In genomic region chr14:56579345-56580316, GRCh38 we compare ENCODE assay signal across 1 cellular context.
TF ChIP-seq lines count a peak whose summit lies in the region.

TSS of gene TMEM260 (plus strand) at chr14:56579798. CDS start at chr14:56579915, 117 bp downstream.

TF ChIP-seq in HepG2, 621 proteins besides CTCF, POLR2A, EP300 and RAD21 (continued from another document and continues in another):
- TF ChIP-seq, protein P1, sequence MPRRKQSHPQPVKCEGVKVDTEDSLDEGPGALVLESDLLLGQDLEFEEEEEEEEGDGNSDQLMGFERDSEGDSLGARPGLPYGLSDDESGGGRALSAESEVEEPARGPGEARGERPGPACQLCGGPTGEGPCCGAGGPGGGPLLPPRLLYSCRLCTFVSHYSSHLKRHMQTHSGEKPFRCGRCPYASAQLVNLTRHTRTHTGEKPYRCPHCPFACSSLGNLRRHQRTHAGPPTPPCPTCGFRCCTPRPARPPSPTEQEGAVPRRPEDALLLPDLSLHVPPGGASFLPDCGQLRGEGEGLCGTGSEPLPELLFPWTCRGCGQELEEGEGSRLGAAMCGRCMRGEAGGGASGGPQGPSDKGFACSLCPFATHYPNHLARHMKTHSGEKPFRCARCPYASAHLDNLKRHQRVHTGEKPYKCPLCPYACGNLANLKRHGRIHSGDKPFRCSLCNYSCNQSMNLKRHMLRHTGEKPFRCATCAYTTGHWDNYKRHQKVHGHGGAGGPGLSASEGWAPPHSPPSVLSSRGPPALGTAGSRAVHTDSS (CRISPR knock-in tag; conservative IDR thresholded peaks at IDR 0.05) = no peak
- peak; percentile 66; the same call in 1 of the 2 replicates for TF ChIP-seq PAWR (CRISPR knock-in tag; IDR thresholded peaks at IDR 0.05; ENCODE audit: borderline replicate concordance)
- no peak for TF ChIP-seq TOPORS (CRISPR knock-in tag; IDR thresholded peaks at IDR 0.05)
- peak; percentile 63 for TF ChIP-seq ARNTL (CRISPR knock-in tag; IDR thresholded peaks at IDR 0.05)
- TF ChIP-seq, protein P2, sequence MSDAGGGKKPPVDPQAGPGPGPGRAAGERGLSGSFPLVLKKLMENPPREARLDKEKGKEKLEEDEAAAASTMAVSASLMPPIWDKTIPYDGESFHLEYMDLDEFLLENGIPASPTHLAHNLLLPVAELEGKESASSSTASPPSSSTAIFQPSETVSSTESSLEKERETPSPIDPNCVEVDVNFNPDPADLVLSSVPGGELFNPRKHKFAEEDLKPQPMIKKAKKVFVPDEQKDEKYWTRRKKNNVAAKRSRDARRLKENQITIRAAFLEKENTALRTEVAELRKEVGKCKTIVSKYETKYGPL (CRISPR knock-in tag; IDR thresholded peaks at IDR 0.05) = no peak
- no peak for TF ChIP-seq E2F2 (CRISPR knock-in tag; IDR thresholded peaks at IDR 0.05; ENCODE audit: borderline replicate concordance)
- TF ChIP-seq ZNF547 (CRISPR knock-in tag; IDR thresholded peaks at IDR 0.05) = no peak
- TF ChIP-seq CAMTA2 (CRISPR knock-in tag; IDR thresholded peaks at IDR 0.05; ENCODE audit: borderline replicate concordance) = no peak
- no peak for TF ChIP-seq ZNF792 (CRISPR knock-in tag; IDR thresholded peaks at IDR 0.05)
- no peak for TF ChIP-seq RELA (CRISPR knock-in tag; IDR thresholded peaks at IDR 0.05)
- no peak for TF ChIP-seq FOXJ3 (CRISPR knock-in tag; IDR thresholded peaks at IDR 0.05; ENCODE audit: borderline replicate concordance)
- TF ChIP-seq, protein P3, sequence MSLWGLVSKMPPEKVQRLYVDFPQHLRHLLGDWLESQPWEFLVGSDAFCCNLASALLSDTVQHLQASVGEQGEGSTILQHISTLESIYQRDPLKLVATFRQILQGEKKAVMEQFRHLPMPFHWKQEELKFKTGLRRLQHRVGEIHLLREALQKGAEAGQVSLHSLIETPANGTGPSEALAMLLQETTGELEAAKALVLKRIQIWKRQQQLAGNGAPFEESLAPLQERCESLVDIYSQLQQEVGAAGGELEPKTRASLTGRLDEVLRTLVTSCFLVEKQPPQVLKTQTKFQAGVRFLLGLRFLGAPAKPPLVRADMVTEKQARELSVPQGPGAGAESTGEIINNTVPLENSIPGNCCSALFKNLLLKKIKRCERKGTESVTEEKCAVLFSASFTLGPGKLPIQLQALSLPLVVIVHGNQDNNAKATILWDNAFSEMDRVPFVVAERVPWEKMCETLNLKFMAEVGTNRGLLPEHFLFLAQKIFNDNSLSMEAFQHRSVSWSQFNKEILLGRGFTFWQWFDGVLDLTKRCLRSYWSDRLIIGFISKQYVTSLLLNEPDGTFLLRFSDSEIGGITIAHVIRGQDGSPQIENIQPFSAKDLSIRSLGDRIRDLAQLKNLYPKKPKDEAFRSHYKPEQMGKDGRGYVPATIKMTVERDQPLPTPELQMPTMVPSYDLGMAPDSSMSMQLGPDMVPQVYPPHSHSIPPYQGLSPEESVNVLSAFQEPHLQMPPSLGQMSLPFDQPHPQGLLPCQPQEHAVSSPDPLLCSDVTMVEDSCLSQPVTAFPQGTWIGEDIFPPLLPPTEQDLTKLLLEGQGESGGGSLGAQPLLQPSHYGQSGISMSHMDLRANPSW (CRISPR knock-in tag; IDR thresholded peaks at IDR 0.05; ENCODE audit: borderline replicate concordance) = no peak
- no peak; the same call in 1 of the 2 replicates for TF ChIP-seq ZFAT (CRISPR knock-in tag; conservative IDR thresholded peaks at IDR 0.05)
- TF ChIP-seq, protein P4, sequence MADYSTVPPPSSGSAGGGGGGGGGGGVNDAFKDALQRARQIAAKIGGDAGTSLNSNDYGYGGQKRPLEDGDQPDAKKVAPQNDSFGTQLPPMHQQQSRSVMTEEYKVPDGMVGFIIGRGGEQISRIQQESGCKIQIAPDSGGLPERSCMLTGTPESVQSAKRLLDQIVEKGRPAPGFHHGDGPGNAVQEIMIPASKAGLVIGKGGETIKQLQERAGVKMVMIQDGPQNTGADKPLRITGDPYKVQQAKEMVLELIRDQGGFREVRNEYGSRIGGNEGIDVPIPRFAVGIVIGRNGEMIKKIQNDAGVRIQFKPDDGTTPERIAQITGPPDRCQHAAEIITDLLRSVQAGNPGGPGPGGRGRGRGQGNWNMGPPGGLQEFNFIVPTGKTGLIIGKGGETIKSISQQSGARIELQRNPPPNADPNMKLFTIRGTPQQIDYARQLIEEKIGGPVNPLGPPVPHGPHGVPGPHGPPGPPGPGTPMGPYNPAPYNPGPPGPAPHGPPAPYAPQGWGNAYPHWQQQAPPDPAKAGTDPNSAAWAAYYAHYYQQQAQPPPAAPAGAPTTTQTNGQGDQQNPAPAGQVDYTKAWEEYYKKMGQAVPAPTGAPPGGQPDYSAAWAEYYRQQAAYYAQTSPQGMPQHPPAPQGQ (CRISPR knock-in tag; IDR thresholded peaks at IDR 0.05; ENCODE audit: borderline replicate concordance) = no peak
- TF ChIP-seq HHEX (CRISPR knock-in tag; IDR thresholded peaks at IDR 0.05) = no peak
- peak; percentile 27 for TF ChIP-seq CBX1 (IDR thresholded peaks at IDR 0.05; ENCODE audit: low read depth)
- no peak for TF ChIP-seq ZNF235 (CRISPR knock-in tag; IDR thresholded peaks at IDR 0.05; ENCODE audit: borderline replicate concordance)
- TF ChIP-seq RBAK (CRISPR knock-in tag; IDR thresholded peaks at IDR 0.05) = no peak
- peak; percentile 73 for TF ChIP-seq ZNF687 (CRISPR knock-in tag; IDR thresholded peaks at IDR 0.05)
- TF ChIP-seq ZNF484 (CRISPR knock-in tag; IDR thresholded peaks at IDR 0.05; ENCODE audit: borderline replicate concordance, low read depth) = no peak
- TF ChIP-seq IRF1 (CRISPR knock-in tag; IDR thresholded peaks at IDR 0.05; ENCODE audit: low read depth) = no peak
- TF ChIP-seq ZNF567 (CRISPR knock-in tag; IDR thresholded peaks at IDR 0.05; ENCODE audit: borderline replicate concordance) = 0 out of 2 replicates have a peak, but pooled peaks have one; percentile 23
- no peak; the same call in 1 of the 2 replicates for TF ChIP-seq THRA (CRISPR knock-in tag; IDR thresholded peaks at IDR 0.05; ENCODE audit: borderline replicate concordance)
- TF ChIP-seq KMT2A (CRISPR knock-in tag; IDR thresholded peaks at IDR 0.05) = peak; percentile 88; the same call in 1 of the 2 replicates
- no peak for TF ChIP-seq ZNF101 (CRISPR knock-in tag; IDR thresholded peaks at IDR 0.05; ENCODE audit: borderline replicate concordance, low read depth)
- TF ChIP-seq, protein P5, sequence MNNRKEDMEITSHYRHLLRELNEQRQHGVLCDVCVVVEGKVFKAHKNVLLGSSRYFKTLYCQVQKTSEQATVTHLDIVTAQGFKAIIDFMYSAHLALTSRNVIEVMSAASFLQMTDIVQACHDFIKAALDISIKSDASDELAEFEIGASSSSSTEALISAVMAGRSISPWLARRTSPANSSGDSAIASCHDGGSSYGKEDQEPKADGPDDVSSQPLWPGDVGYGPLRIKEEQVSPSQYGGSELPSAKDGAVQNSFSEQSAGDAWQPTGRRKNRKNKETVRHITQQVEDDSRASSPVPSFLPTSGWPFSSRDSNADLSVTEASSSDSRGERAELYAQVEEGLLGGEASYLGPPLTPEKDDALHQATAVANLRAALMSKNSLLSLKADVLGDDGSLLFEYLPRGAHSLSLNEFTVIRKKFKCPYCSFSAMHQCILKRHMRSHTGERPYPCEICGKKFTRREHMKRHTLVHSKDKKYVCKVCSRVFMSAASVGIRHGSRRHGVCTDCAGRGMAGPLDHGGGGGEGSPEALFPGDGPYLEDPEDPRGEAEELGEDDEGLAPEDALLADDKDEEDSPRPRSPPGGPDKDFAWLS (CRISPR knock-in tag; IDR thresholded peaks at IDR 0.05; ENCODE audit: borderline replicate concordance) = no peak
- TF ChIP-seq, protein P6, sequence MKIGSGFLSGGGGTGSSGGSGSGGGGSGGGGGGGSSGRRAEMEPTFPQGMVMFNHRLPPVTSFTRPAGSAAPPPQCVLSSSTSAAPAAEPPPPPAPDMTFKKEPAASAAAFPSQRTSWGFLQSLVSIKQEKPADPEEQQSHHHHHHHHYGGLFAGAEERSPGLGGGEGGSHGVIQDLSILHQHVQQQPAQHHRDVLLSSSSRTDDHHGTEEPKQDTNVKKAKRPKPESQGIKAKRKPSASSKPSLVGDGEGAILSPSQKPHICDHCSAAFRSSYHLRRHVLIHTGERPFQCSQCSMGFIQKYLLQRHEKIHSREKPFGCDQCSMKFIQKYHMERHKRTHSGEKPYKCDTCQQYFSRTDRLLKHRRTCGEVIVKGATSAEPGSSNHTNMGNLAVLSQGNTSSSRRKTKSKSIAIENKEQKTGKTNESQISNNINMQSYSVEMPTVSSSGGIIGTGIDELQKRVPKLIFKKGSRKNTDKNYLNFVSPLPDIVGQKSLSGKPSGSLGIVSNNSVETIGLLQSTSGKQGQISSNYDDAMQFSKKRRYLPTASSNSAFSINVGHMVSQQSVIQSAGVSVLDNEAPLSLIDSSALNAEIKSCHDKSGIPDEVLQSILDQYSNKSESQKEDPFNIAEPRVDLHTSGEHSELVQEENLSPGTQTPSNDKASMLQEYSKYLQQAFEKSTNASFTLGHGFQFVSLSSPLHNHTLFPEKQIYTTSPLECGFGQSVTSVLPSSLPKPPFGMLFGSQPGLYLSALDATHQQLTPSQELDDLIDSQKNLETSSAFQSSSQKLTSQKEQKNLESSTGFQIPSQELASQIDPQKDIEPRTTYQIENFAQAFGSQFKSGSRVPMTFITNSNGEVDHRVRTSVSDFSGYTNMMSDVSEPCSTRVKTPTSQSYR (CRISPR knock-in tag; IDR thresholded peaks at IDR 0.05; ENCODE audit: borderline replicate concordance) = no peak
- TF ChIP-seq, protein P7, sequence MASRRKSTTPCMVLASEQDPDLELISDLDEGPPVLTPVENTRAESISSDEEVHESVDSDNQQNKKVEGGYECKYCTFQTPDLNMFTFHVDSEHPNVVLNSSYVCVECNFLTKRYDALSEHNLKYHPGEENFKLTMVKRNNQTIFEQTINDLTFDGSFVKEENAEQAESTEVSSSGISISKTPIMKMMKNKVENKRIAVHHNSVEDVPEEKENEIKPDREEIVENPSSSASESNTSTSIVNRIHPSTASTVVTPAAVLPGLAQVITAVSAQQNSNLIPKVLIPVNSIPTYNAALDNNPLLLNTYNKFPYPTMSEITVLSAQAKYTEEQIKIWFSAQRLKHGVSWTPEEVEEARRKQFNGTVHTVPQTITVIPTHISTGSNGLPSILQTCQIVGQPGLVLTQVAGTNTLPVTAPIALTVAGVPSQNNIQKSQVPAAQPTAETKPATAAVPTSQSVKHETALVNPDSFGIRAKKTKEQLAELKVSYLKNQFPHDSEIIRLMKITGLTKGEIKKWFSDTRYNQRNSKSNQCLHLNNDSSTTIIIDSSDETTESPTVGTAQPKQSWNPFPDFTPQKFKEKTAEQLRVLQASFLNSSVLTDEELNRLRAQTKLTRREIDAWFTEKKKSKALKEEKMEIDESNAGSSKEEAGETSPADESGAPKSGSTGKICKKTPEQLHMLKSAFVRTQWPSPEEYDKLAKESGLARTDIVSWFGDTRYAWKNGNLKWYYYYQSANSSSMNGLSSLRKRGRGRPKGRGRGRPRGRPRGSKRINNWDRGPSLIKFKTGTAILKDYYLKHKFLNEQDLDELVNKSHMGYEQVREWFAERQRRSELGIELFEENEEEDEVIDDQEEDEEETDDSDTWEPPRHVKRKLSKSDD (CRISPR knock-in tag; IDR thresholded peaks at IDR 0.05; ENCODE audit: low read depth) = no peak; the same call in 1 of the 2 replicates
